Comparison of ENCODE assay signal across 8 cellular contexts in genomic region chr6:90478789-90479602, GRCh38.
A peak's percentile ranks its signal among the peaks of the same experiment; 100 is the strongest.
DNase-seq lines count a peak whose midpoint lies in the region; ATAC-seq lines count a peak whose summit lies in the region.

No MANE protein-coding gene starts in this region.

- ATAC-seq in GM19397 (IDR thresholded peaks at IDR 0.05; ENCODE audit: unreplicated experiment): peak; percentile 83
- ATAC-seq in HG03469 (IDR thresholded peaks at IDR 0.05; ENCODE audit: unreplicated experiment): peak; percentile 79

- DNase-seq in CD1c-positive myeloid dendritic cell (ENCODE audit: extremely low spot score) (peak; percentile 90), NCI-H510A treated with DMSO at 0.1 percent for 48 hours (lab: John Stamatoyannopoulos, UW) (peak; percentile 50), cerebellar nuclear complex (lab: John Stamatoyannopoulos, UW) (peak; percentile 29 to 82), kidney tubule cell (ENCODE audit: low spot score) (peak; percentile 92)
- DNase-seq in activated CD4-positive, CD25-positive, alpha-beta regulatory T cell treated with anti-CD3 and anti-CD28 coated beads, Interleukin-2, amount 50 U/mL, for 72 hours: peak; percentile 73
- DNase-seq in stimulated activated CD4-positive, alpha-beta T cell treated with anti-CD3 and anti-CD28 coated beads, Interleukin-4, amount 100 ng/mL, for 1 hour: peak; percentile 76

Comparison
In these comparisons a context has a peak if more than half of its experiments do, and no peak if none do; other contexts are left out.
1. Peak in every context shown above with its lines: DNase-seq and ATAC-seq.